ENCODE assay signal across 16 cellular contexts in genomic region chr7:944744-945143, GRCh38. TPM values are rescaled to one million over a fixed set of nuclear protein-coding genes. Genes with fewer than 3 reads are reported as not detected.
DNase-seq lines count a peak whose midpoint lies in the region; ATAC-seq and TF ChIP-seq lines count a peak whose summit lies in the region.
"Had no signal": no experiment of that assay in that cellular context is flagged by ENCODE, and none has a peak within 500 bp of the region (broad histone marks: within the 10 kb centered on the region; RNA-seq: fewer than 3 reads in every experiment).

No MANE protein-coding gene starts in this region.

- TF ChIP-seq CTCF in RWPE1 (conservative IDR thresholded peaks at IDR 0.05; ENCODE audit: low read depth) (no peak), GM13977 (IDR thresholded peaks at IDR 0.05; ENCODE audit: extremely low read depth, insufficient read depth, missing control alignments) (no peak)

- no peak overlapping the region for H3K23ac ChIP-seq in neuronal stem cell (ENCODE audit: low read depth, low read length, poor library complexity)

- H3K4me3 ChIP-seq in neuronal stem cell (ENCODE audit: low read length in 2 of 2) = no peak overlapping the region
- H3K4me3 ChIP-seq in urinary bladder (ENCODE audit: low read depth, low read length) = no peak overlapping the region
- H3K4me3 ChIP-seq: GM12878, heart right ventricle had no signal

- no peak overlapping the region for H2BK12ac ChIP-seq in neuronal stem cell (ENCODE audit: low read length)

- no peak overlapping the region for H4K91ac ChIP-seq in neuronal stem cell (ENCODE audit: low read depth, low read length, poor library complexity)

- CTCF ChIA-PET in RWPE1 (lab: Yijun Ruan, JAX) = interaction anchor here (0.6 kb wide), 1 partner anchor 10 kb away, joined by 4 read pairs; the partner anchor contains the start of gene ADAP1

- peak overlapping the region; percentile 50 for H2AK5ac ChIP-seq in neuronal stem cell (ENCODE audit: low read depth, low read length)

- no peak overlapping the region for H2AFZ ChIP-seq in neuronal stem cell (ENCODE audit: low read length)

- H2BK120ac ChIP-seq in neuronal stem cell (ENCODE audit: low read depth, low read length) = no peak overlapping the region

- H3K4me2 ChIP-seq in neuronal stem cell (ENCODE audit: insufficient read depth, low read length, poor library complexity, severe bottlenecking) = no peak overlapping the region

- H2BK15ac ChIP-seq in neuronal stem cell (ENCODE audit: low read length) = peak overlapping the region; percentile 20

- no peak overlapping the region for H3K9ac ChIP-seq in neuronal stem cell (ENCODE audit: low read depth, low read length, poor library complexity)

- peak overlapping the region; percentile 48 for H2BK5ac ChIP-seq in neuronal stem cell (ENCODE audit: low read length)

- peak overlapping the region; percentile 87 for H3K27ac ChIP-seq in RWPE1
- peak overlapping the region; percentile 98 for H3K27ac ChIP-seq in epithelial cell of prostate
- no peak overlapping the region for H3K27ac ChIP-seq in neuronal stem cell (replicated peaks; ENCODE audit: low read length)
- H3K27ac ChIP-seq in urinary bladder (ENCODE audit: low read depth) = peak overlapping the region; percentile 76
- H3K27ac ChIP-seq: heart right ventricle, neutrophil had no signal

- no peaks in the 10 kb centered on the region for H3K9me3 ChIP-seq in neuronal stem cell (replicated peaks in 1 of 2; ENCODE audit: control insufficient read depth in 2 of 2, insufficient read depth in 1 of 2, low read depth in 1 of 2, low read length in 2 of 2)
- H3K9me3 ChIP-seq: neutrophil had no signal

- no peak overlapping the region for H3K4ac ChIP-seq in neuronal stem cell (ENCODE audit: low read length)

- H3K36me3 ChIP-seq in neuronal stem cell (replicated peaks in 1 of 2; ENCODE audit: control insufficient read depth in 2 of 2, insufficient read depth in 2 of 2, low read length in 2 of 2) = no peaks in the 10 kb centered on the region
- H3K36me3 ChIP-seq in urinary bladder (ENCODE audit: insufficient read depth) = no peaks in the 10 kb centered on the region
- H3K36me3 ChIP-seq: heart right ventricle had no signal

- DNase-seq in RWPE1 (ENCODE audit: low spot score) (no peak), epithelial cell of prostate (ENCODE audit: low read depth, low spot score) (no peak), neuronal stem cell (ENCODE audit: low spot score) (no peak), GM13977 (ENCODE audit: low spot score) (no peak), activated gamma-delta T cell treated with Interleukin-2 at 50 U/mL for 16 hours (no peak)
- DNase-seq: activated CD4-positive, alpha-beta T cell treated with anti-CD3 and anti-CD28 coated beads for 1 hour; amniotic stem cell; GF-D8; NCI-H1436; NCI-H774 had no signal

- H3K4me1 ChIP-seq in neuronal stem cell (ENCODE audit: control insufficient read depth in 2 of 2, insufficient read depth in 1 of 2, low read depth in 1 of 2, low read length in 2 of 2) (no peaks in the 10 kb centered on the region), urinary bladder (ENCODE audit: insufficient read depth) (no peaks in the 10 kb centered on the region)

- ATAC-seq in HG03571 (IDR thresholded peaks at IDR 0.05; ENCODE audit: unreplicated experiment) = no peak
- ATAC-seq: GM12878 had no signal

- peak overlapping the region; percentile 44 for H3K18ac ChIP-seq in neuronal stem cell (ENCODE audit: low read length)

- WGBS in neuronal stem cell (ENCODE audit: extremely low coverage in 2 of 2, insufficient read length in 2 of 2, insufficient replicate concordance in 1 of 2), 2 donors = no CpG with 5 or more reads among the region's 5 CpGs
- WGBS in urinary bladder = 89% methylated on average over 5 of the region's 5 CpGs

- H3K27me3 ChIP-seq in neuronal stem cell (ENCODE audit: control insufficient read depth in 3 of 3, insufficient read depth in 3 of 3, low read depth in 1 of 3, low read length in 3 of 3) = peaks cover 0 to 41% (median 5%) of the 10 kb centered on the region in 3 experiments
- H3K27me3 ChIP-seq: neutrophil had no signal

- no peak overlapping the region for H4K8ac ChIP-seq in neuronal stem cell (ENCODE audit: low read depth, low read length)

- POLR2A ChIA-PET in RWPE1 (lab: Yijun Ruan, JAX; ENCODE audit: low non-redundant PET) = no interaction called here

- no peak overlapping the region for H3K14ac ChIP-seq in neuronal stem cell (ENCODE audit: low read length)

- H3K79me1 ChIP-seq in neuronal stem cell (ENCODE audit: low read depth, low read length) = no peaks in the 10 kb centered on the region

- in situ Hi-C loops in GM13977 (cut with MboI; ENCODE audit: low pct_unique_long_range_greater_than_20kb, low sequenced_read_pairs, unreplicated experiment) = no loop called here

RNA-seq across cellular contexts. Expression of gene ADAP1, which starts 9.7 kb away (rescaled TPM):
- 0.50 TPM for polyA plus RNA-seq in neuronal stem cell (2013, experiment 1 of 2)
- polyA plus RNA-seq in neuronal stem cell (2013, experiment 2 of 2) = 0.48 TPM
- 11.7 TPM for total RNA-seq in urinary bladder
- polyA plus RNA-seq in urinary bladder = 13.7 TPM

RNA-seq across cellular contexts. Expression of gene COX19, which starts 30.6 kb away (rescaled TPM):
- polyA plus RNA-seq in neuronal stem cell (2013, experiment 1 of 2) = 8.7 TPM
- polyA plus RNA-seq in neuronal stem cell (2013, experiment 2 of 2) = 8.9 TPM
- total RNA-seq in urinary bladder = 24.0 TPM
- polyA plus RNA-seq in urinary bladder = 6.5 TPM

RNA-seq across cellular contexts. Expression of gene CYP2W1, which starts 38.2 kb away (rescaled TPM):
- not detected for polyA plus RNA-seq in neuronal stem cell (2013, experiment 1 of 2)
- polyA plus RNA-seq in neuronal stem cell (2013, experiment 2 of 2) = not detected
- 7.5 TPM for total RNA-seq in urinary bladder
- polyA plus RNA-seq in urinary bladder = 0.22 TPM
- total RNA-seq: activated T-helper 2 cell treated with anti-CD3 and anti-CD28 coated beads, Interferon-gamma antibody, Interleukin-2, Interleukin-4, amounts not matched to agents 10 μg/mL and 5 μg/mL and 100 μg/mL, durations not matched to agents 14 hours and 24 hours and 36 hours; GM12878; heart right ventricle had no signal
- polyA plus RNA-seq: GM12878, heart right ventricle had no signal
